ENCODE assay signal across 1 cellular context in the genomic region with DNA sequence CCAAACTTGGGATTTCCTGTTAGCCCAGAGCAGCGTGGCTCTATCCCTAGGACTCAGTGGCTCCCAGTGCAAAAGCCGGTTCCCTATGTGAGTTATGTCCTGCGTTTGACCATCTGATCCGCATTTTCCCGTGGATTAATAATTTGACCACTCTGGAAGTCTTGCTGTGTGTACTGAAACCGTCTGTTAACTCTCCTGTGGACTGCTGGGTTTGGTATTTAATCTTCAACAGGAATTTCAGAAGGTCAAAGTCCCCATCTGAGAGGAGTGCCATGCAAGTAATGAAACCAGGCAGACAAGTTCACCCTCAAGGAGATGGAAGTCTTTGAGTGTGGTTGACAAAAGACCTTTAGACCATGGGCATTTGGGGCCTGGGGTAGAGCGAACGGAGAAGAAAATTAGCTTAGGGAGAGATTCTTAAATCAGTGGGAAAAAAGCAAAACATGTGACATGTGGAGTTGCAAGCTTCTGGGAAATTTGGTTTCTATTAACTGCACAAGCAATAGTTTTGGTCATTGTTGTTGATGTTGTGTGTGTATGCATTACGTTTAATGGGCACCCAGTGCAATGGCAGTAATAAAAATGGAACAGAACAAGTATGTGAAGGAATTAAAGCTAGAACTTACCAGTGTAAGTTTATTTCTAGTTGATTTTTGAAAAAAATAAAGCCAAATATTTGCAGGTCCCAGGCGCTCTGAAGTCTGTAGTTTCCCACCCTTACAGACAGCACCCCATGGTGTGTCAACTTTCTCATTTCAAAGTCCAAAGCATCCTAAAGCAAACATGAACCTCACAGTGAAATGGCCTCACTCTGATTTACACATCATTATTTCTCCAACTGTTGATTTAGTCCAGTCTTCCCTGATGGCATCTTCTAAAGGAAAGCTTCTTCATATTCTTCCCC.
TF ChIP-seq lines count a peak whose summit lies in the region.

No MANE protein-coding gene starts in this region.

TF ChIP-seq in HepG2, 621 proteins besides CTCF, POLR2A, EP300 and RAD21 (continued from another document and continues in another):
- TF ChIP-seq, protein P1, sequence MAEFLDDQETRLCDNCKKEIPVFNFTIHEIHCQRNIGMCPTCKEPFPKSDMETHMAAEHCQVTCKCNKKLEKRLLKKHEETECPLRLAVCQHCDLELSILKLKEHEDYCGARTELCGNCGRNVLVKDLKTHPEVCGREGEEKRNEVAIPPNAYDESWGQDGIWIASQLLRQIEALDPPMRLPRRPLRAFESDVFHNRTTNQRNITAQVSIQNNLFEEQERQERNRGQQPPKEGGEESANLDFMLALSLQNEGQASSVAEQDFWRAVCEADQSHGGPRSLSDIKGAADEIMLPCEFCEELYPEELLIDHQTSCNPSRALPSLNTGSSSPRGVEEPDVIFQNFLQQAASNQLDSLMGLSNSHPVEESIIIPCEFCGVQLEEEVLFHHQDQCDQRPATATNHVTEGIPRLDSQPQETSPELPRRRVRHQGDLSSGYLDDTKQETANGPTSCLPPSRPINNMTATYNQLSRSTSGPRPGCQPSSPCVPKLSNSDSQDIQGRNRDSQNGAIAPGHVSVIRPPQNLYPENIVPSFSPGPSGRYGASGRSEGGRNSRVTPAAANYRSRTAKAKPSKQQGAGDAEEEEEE (CRISPR knock-in tag; IDR thresholded peaks at IDR 0.05; ENCODE audit: borderline replicate concordance), result no peak
- TF ChIP-seq, protein P2, sequence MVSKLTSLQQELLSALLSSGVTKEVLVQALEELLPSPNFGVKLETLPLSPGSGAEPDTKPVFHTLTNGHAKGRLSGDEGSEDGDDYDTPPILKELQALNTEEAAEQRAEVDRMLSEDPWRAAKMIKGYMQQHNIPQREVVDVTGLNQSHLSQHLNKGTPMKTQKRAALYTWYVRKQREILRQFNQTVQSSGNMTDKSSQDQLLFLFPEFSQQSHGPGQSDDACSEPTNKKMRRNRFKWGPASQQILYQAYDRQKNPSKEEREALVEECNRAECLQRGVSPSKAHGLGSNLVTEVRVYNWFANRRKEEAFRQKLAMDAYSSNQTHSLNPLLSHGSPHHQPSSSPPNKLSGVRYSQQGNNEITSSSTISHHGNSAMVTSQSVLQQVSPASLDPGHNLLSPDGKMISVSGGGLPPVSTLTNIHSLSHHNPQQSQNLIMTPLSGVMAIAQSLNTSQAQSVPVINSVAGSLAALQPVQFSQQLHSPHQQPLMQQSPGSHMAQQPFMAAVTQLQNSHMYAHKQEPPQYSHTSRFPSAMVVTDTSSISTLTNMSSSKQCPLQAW (CRISPR knock-in tag; IDR thresholded peaks at IDR 0.05), result no peak; the same call in 1 of the 2 replicates
- TF ChIP-seq ATF7 (IDR thresholded peaks at IDR 0.05), result no peak
- TF ChIP-seq ATF7 (CRISPR knock-in tag; IDR thresholded peaks at IDR 0.05), result no peak
- 0 out of 2 replicates have a peak, but pooled peaks have one; percentile 68 for TF ChIP-seq KDM1A (CRISPR knock-in tag; IDR thresholded peaks at IDR 0.05)
- no peak for TF ChIP-seq ZNF552 (CRISPR knock-in tag; IDR thresholded peaks at IDR 0.05; ENCODE audit: borderline replicate concordance)
- TF ChIP-seq, protein P3, sequence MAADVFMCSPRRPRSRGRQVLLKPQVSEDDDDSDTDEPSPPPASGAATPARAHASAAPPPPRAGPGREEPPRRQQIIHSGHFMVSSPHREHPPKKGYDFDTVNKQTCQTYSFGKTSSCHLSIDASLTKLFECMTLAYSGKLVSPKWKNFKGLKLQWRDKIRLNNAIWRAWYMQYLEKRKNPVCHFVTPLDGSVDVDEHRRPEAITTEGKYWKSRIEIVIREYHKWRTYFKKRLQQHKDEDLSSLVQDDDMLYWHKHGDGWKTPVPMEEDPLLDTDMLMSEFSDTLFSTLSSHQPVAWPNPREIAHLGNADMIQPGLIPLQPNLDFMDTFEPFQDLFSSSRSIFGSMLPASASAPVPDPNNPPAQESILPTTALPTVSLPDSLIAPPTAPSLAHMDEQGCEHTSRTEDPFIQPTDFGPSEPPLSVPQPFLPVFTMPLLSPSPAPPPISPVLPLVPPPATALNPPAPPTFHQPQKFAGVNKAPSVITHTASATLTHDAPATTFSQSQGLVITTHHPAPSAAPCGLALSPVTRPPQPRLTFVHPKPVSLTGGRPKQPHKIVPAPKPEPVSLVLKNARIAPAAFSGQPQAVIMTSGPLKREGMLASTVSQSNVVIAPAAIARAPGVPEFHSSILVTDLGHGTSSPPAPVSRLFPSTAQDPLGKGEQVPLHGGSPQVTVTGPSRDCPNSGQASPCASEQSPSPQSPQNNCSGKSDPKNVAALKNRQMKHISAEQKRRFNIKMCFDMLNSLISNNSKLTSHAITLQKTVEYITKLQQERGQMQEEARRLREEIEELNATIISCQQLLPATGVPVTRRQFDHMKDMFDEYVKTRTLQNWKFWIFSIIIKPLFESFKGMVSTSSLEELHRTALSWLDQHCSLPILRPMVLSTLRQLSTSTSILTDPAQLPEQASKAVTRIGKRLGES (CRISPR knock-in tag; IDR thresholded peaks at IDR 0.05; ENCODE audit: borderline replicate concordance), result 0 out of 2 replicates have a peak, but pooled peaks have one; percentile 36
- TF ChIP-seq PLRG1 (conservative IDR thresholded peaks at IDR 0.05), result no peak
- TF ChIP-seq JUNB (CRISPR knock-in tag; IDR thresholded peaks at IDR 0.05; ENCODE audit: borderline replicate concordance), result no peak
- TF ChIP-seq, protein P4, sequence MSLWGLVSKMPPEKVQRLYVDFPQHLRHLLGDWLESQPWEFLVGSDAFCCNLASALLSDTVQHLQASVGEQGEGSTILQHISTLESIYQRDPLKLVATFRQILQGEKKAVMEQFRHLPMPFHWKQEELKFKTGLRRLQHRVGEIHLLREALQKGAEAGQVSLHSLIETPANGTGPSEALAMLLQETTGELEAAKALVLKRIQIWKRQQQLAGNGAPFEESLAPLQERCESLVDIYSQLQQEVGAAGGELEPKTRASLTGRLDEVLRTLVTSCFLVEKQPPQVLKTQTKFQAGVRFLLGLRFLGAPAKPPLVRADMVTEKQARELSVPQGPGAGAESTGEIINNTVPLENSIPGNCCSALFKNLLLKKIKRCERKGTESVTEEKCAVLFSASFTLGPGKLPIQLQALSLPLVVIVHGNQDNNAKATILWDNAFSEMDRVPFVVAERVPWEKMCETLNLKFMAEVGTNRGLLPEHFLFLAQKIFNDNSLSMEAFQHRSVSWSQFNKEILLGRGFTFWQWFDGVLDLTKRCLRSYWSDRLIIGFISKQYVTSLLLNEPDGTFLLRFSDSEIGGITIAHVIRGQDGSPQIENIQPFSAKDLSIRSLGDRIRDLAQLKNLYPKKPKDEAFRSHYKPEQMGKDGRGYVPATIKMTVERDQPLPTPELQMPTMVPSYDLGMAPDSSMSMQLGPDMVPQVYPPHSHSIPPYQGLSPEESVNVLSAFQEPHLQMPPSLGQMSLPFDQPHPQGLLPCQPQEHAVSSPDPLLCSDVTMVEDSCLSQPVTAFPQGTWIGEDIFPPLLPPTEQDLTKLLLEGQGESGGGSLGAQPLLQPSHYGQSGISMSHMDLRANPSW (CRISPR knock-in tag; IDR thresholded peaks at IDR 0.05; ENCODE audit: borderline replicate concordance), result no peak
- peak; percentile 91 for TF ChIP-seq FOXA3 (CRISPR knock-in tag; IDR thresholded peaks at IDR 0.05)
- TF ChIP-seq, protein P5, sequence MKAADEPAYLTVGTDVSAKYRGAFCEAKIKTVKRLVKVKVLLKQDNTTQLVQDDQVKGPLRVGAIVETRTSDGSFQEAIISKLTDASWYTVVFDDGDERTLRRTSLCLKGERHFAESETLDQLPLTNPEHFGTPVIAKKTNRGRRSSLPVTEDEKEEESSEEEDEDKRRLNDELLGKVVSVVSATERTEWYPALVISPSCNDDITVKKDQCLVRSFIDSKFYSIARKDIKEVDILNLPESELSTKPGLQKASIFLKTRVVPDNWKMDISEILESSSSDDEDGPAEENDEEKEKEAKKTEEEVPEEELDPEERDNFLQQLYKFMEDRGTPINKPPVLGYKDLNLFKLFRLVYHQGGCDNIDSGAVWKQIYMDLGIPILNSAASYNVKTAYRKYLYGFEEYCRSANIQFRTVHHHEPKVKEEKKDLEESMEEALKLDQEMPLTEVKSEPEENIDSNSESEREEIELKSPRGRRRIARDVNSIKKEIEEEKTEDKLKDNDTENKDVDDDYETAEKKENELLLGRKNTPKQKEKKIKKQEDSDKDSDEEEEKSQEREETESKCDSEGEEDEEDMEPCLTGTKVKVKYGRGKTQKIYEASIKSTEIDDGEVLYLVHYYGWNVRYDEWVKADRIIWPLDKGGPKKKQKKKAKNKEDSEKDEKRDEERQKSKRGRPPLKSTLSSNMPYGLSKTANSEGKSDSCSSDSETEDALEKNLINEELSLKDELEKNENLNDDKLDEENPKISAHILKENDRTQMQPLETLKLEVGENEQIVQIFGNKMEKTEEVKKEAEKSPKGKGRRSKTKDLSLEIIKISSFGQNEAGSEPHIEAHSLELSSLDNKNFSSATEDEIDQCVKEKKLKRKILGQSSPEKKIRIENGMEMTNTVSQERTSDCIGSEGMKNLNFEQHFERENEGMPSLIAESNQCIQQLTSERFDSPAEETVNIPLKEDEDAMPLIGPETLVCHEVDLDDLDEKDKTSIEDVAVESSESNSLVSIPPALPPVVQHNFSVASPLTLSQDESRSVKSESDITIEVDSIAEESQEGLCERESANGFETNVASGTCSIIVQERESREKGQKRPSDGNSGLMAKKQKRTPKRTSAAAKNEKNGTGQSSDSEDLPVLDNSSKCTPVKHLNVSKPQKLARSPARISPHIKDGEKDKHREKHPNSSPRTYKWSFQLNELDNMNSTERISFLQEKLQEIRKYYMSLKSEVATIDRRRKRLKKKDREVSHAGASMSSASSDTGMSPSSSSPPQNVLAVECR (CRISPR knock-in tag; IDR thresholded peaks at IDR 0.05; ENCODE audit: borderline replicate concordance), result peak; percentile 41; the same call in 1 of the 2 replicates
- TF ChIP-seq POGZ (CRISPR knock-in tag; IDR thresholded peaks at IDR 0.05), result peak; percentile 39; the same call in 1 of the 2 replicates
- TF ChIP-seq, protein P6, sequence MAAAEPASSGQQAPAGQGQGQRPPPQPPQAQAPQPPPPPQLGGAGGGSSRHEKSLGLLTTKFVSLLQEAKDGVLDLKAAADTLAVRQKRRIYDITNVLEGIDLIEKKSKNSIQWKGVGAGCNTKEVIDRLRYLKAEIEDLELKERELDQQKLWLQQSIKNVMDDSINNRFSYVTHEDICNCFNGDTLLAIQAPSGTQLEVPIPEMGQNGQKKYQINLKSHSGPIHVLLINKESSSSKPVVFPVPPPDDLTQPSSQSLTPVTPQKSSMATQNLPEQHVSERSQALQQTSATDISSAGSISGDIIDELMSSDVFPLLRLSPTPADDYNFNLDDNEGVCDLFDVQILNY (CRISPR knock-in tag; conservative IDR thresholded peaks at IDR 0.05), result no peak
- no peak for TF ChIP-seq ZNF749 (CRISPR knock-in tag; IDR thresholded peaks at IDR 0.05; ENCODE audit: borderline replicate concordance)
- TF ChIP-seq, protein P7, sequence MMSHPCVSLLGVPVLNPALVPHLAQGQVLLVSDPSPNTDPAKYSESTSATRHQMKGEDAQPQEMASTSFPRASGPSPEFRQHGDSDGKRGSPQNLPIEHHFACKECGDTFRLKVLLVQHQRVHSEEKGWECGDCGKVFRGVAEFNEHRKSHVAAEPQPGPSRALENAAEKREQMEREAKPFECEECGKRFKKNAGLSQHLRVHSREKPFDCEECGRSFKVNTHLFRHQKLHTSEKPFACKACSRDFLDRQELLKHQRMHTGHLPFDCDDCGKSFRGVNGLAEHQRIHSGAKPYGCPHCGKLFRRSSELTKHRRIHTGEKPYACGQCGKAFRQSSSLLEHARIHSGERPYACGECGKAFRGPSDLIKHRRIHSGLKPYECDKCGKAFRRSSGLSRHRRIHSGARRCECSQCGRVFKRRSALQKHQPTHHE (CRISPR knock-in tag; IDR thresholded peaks at IDR 0.05; ENCODE audit: borderline replicate concordance), result no peak
- TF ChIP-seq ZNF251 (CRISPR knock-in tag; IDR thresholded peaks at IDR 0.05), result no peak
- TF ChIP-seq, protein P8, sequence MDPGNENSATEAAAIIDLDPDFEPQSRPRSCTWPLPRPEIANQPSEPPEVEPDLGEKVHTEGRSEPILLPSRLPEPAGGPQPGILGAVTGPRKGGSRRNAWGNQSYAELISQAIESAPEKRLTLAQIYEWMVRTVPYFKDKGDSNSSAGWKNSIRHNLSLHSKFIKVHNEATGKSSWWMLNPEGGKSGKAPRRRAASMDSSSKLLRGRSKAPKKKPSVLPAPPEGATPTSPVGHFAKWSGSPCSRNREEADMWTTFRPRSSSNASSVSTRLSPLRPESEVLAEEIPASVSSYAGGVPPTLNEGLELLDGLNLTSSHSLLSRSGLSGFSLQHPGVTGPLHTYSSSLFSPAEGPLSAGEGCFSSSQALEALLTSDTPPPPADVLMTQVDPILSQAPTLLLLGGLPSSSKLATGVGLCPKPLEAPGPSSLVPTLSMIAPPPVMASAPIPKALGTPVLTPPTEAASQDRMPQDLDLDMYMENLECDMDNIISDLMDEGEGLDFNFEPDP (CRISPR knock-in tag; conservative IDR thresholded peaks at IDR 0.05), result no peak
